23 cellular contexts compared by ENCODE assay signal in genomic region chr10:3002304-3002703, GRCh38.
DNase-seq lines count a peak whose midpoint lies in the region; ATAC-seq lines count a peak whose summit lies in the region.
"Had no signal": no experiment of that assay in that cellular context is flagged by ENCODE, and none has a peak within 500 bp of the region (broad histone marks: within the 10 kb centered on the region; RNA-seq: fewer than 3 reads in every experiment).

No MANE protein-coding gene starts in this region.

- H3K4me1 Mint-ChIP-seq in activated T-cell treated with anti-CD3 and anti-CD28 coated beads, Interleukin-2, amount 50 U/mL, for 72 hours (ENCODE audit: low read depth) = peaks cover 14% of the 10 kb centered on the region
- peaks cover 6% of the 10 kb centered on the region for H3K4me1 Mint-ChIP-seq in stimulated activated effector memory CD8-positive, alpha-beta T cell treated with anti-CD3 and anti-CD28 coated beads, Interleukin-12 subunit alpha, Interleukin-12 subunit beta, amount 100 ng/mL, for 72 hours

- DNase-seq in activated T-cell treated with anti-CD3 and anti-CD28 coated beads, Interleukin-2, amount 50 U/mL, for 72 hours = peak; percentile 12 to 13
- DNase-seq in activated T-cell treated with anti-CD3 and anti-CD28 coated beads, Interleukin-2, amount 50 U/mL, for 1 hour = no peak
- no peak for DNase-seq in stimulated activated effector memory CD8-positive, alpha-beta T cell treated with anti-CD3 and anti-CD28 coated beads, Interleukin-12 subunit alpha, Interleukin-12 subunit beta, amount 100 ng/mL, for 72 hours (ENCODE audit: low spot score in 2 of 2)
- DNase-seq in RKO (ENCODE audit: low spot score) (no peak), sciatic nerve (ENCODE audit: low spot score) (no peak)
- DNase-seq: ACHN; activated CD4-positive, alpha-beta T cell treated with anti-CD3 and anti-CD28 coated beads for 4 hours; activated CD8-positive, alpha-beta memory T cell treated with anti-CD3 and anti-CD28 coated beads, Interleukin-2, amount 50 U/mL, for 4 hours; activated gamma-delta T cell treated with Interleukin-2 at 50 U/mL for 16 hours; amygdala; effector CD8-positive, alpha-beta T cell; erythroblast; foreskin fibroblast; GOT3; Kasumi-1; left cardiac atrium; NCI-H1694 treated with DMSO at 0.1 percent for 48 hours; NCI-H2171; NCI-H510A treated with DMSO at 0.1 percent for 48 hours; right lobe of liver had no signal

- H3K27ac Mint-ChIP-seq in activated T-cell treated with anti-CD3 and anti-CD28 coated beads, Interleukin-2, amount 50 U/mL, for 72 hours = no peak overlapping the region
- no peak overlapping the region for H3K27ac Mint-ChIP-seq in stimulated activated effector memory CD8-positive, alpha-beta T cell treated with anti-CD3 and anti-CD28 coated beads, Interleukin-12 subunit alpha, Interleukin-12 subunit beta, amount 100 ng/mL, for 72 hours

- no peaks in the 10 kb centered on the region for H3K36me3 Mint-ChIP-seq in activated T-cell treated with anti-CD3 and anti-CD28 coated beads, Interleukin-2, amount 50 U/mL, for 72 hours (ENCODE audit: insufficient read depth in 2 of 2)
- no peaks in the 10 kb centered on the region for H3K36me3 Mint-ChIP-seq in stimulated activated effector memory CD8-positive, alpha-beta T cell treated with anti-CD3 and anti-CD28 coated beads, Interleukin-12 subunit alpha, Interleukin-12 subunit beta, amount 100 ng/mL, for 72 hours

- no peaks in the 10 kb centered on the region for H3K9me3 Mint-ChIP-seq in activated T-cell treated with anti-CD3 and anti-CD28 coated beads, Interleukin-2, amount 50 U/mL, for 72 hours
- H3K9me3 Mint-ChIP-seq in stimulated activated effector memory CD8-positive, alpha-beta T cell treated with anti-CD3 and anti-CD28 coated beads, Interleukin-12 subunit alpha, Interleukin-12 subunit beta, amount 100 ng/mL, for 72 hours = peaks cover 4% of the 10 kb centered on the region

- ATAC-seq in activated T-cell treated with anti-CD3 and anti-CD28 coated beads, Interleukin-2, amount 50 U/mL, for 72 hours (replicated peaks in 1 of 2) = peak; percentile 92 to 97
- ATAC-seq in GM18868 (IDR thresholded peaks at IDR 0.05; ENCODE audit: unreplicated experiment) (peak; percentile 35), HG02981 (IDR thresholded peaks at IDR 0.05; ENCODE audit: unreplicated experiment) (peak; percentile 44), sciatic nerve (no peak)
- peak; percentile 70 for ATAC-seq in stimulated activated effector memory CD8-positive, alpha-beta T cell treated with anti-CD3 and anti-CD28 coated beads, Interleukin-12 subunit alpha, Interleukin-12 subunit beta, amount 100 ng/mL, for 72 hours
- ATAC-seq: HepG2, left cardiac atrium, right lobe of liver had no signal

- intact Hi-C loops in sciatic nerve (cut with DNase I) = no loop called here

- H3K27me3 Mint-ChIP-seq in activated T-cell treated with anti-CD3 and anti-CD28 coated beads, Interleukin-2, amount 50 U/mL, for 72 hours (ENCODE audit: low read depth) = peaks cover 10% of the 10 kb centered on the region

- no peak overlapping the region for H3K4me3 Mint-ChIP-seq in activated T-cell treated with anti-CD3 and anti-CD28 coated beads, Interleukin-2, amount 50 U/mL, for 72 hours
- no peak overlapping the region for H3K4me3 Mint-ChIP-seq in stimulated activated effector memory CD8-positive, alpha-beta T cell treated with anti-CD3 and anti-CD28 coated beads, Interleukin-12 subunit alpha, Interleukin-12 subunit beta, amount 100 ng/mL, for 72 hours

Comparison
In these comparisons a context has a peak if more than half of its experiments do, and no peak if none do; other contexts are left out.
1. DNase-seq: peak in activated T-cell treated with anti-CD3 and anti-CD28 coated beads, Interleukin-2, amount 50 U/mL, for 72 hours (2 of 2); none in activated T-cell treated with anti-CD3 and anti-CD28 coated beads, Interleukin-2, amount 50 U/mL, for 1 hour (single experiment), stimulated activated effector memory CD8-positive, alpha-beta T cell treated with anti-CD3 and anti-CD28 coated beads, Interleukin-12 subunit alpha, Interleukin-12 subunit beta, amount 100 ng/mL, for 72 hours (0 of 2), RKO (single experiment) and sciatic nerve (single experiment).